ENCODE assay signal across 20 cellular contexts in genomic region chr7:121038717-121039509, GRCh38. TPM values are rescaled to one million over a fixed set of nuclear protein-coding genes. Genes with fewer than 3 reads are reported as not detected.
DNase-seq lines count a peak whose midpoint lies in the region; ATAC-seq, FAIRE-seq and TF ChIP-seq lines count a peak whose summit lies in the region.
"Had no signal": no experiment of that assay in that cellular context is flagged by ENCODE, and none has a peak within 500 bp of the region (broad histone marks: within the 10 kb centered on the region; RNA-seq: fewer than 3 reads in every experiment).

No MANE protein-coding gene starts in this region.

- H3K79me2 ChIP-seq in K562 (ENCODE audit: control insufficient read depth, insufficient read depth, low read length), result peaks cover 99% of the 10 kb centered on the region

- H3K27me3 Mint-ChIP-seq in nephron progenitor cell (ENCODE audit: low read depth, poor library complexity), result no peaks in the 10 kb centered on the region

- FAIRE-seq in GM12892 (lab: Jason Lieb, UNC), result peak; percentile 57
- FAIRE-seq in K562 (lab: Jason Lieb, UNC), result peak; percentile 92

- TSS peak; percentile 5 for BruUV-seq in K562 (replicated peaks; lab: Mats Ljungman, UMichigan)

- peaks cover 20% of the 10 kb centered on the region for H3K9me3 Mint-ChIP-seq in nephron progenitor cell

- peak overlapping the region in 1 of 2 experiments; percentile 71; a peak in 2 of 4 replicates for H3K9ac ChIP-seq in K562 (ENCODE audit: insufficient read depth in 1 of 2, low read depth in 2 of 2, low read length in 2 of 2)

- DNase-seq in GM12892 (ENCODE audit: insufficient read length) (no peak), OCI-M1 (lab: John Stamatoyannopoulos, UW) (peak; percentile 90), K562 (ENCODE audit: extremely low read depth in 1 of 4, low spot score in 3 of 4) (peak; percentile 74 to 97 (median 83)), nephron progenitor cell (no peak), SIG-M5 (lab: John Stamatoyannopoulos, UW) (no peak), transverse colon (no peak)
- DNase-seq: Caco-2; CD4-positive, CD25-positive, alpha-beta regulatory T cell; DMS 273 treated with DMSO at 0.1 percent for 48 hours; DMS79 treated with DMSO at 0.1 percent for 48 hours; H7; Kasumi-1; NCI-H1694; NCI-H2081 treated with DMSO at 0.1 percent for 48 hours; NCI-H446; NCI-H526 treated with DMSO at 0.1 percent for 48 hours had no signal

- TF ChIP-seq EP300 in K562 (IDR thresholded peaks at IDR 0.05; ENCODE audit: low read length) (peak; percentile 100), transverse colon (IDR thresholded peaks at IDR 0.05; ENCODE audit: low read depth) (no peak)

- H3K27me3 ChIP-seq in K562 (ENCODE audit: control insufficient read depth in 2 of 2, insufficient read depth in 2 of 2, low read length in 2 of 2) (no peaks in the 10 kb centered on the region), transverse colon (no peaks in the 10 kb centered on the region)

- H3K9me1 ChIP-seq in K562 (ENCODE audit: control insufficient read depth, insufficient read depth, low read length), result no peaks in the 10 kb centered on the region

- intact Hi-C loops in K562 (cut with micrococcal nuclease), result loop anchor here (1.0 kb wide), 2 partner anchors 45 to 48 kb away; no protein-coding TSS in a partner anchor
- intact Hi-C loops in transverse colon (cut with DNase I; ENCODE audit: low total_unique reads), result no loop called here

- H2AFZ ChIP-seq in K562 (ENCODE audit: low read depth, low read length), result no peak overlapping the region; the same call in 1 of the 2 replicates

- H3K9me3 ChIP-seq in K562 (replicated peaks; ENCODE audit: control insufficient read depth, insufficient read depth, low read depth, low read length), result no peaks in the 10 kb centered on the region
- no peaks in the 10 kb centered on the region for H3K9me3 ChIP-seq in transverse colon
- H3K9me3 ChIP-seq: Caco-2 had no signal

- H3K36me3 Mint-ChIP-seq in nephron progenitor cell (ENCODE audit: low read depth), result peaks cover 15% of the 10 kb centered on the region
- H3K36me3 Mint-ChIP-seq: CD4-positive, CD25-positive, alpha-beta regulatory T cell had no signal

- H4K20me1 ChIP-seq in K562 (replicated peaks; ENCODE audit: control insufficient read depth, insufficient read depth, low read length), result no peaks in the 10 kb centered on the region

- POLR2A ChIA-PET in K562 (lab: Yijun Ruan, JAX), result interaction anchor here (0.6 to 2.9 kb wide), 19 partner anchors 10 to 365 kb away, joined by 3 to 21 read pairs (median 5); partner anchors contain the start of genes CPED1 and ING3

- CTCF ChIA-PET in K562 (lab: Yijun Ruan, JAX; ENCODE audit: low intra/inter-chr PET ratio), result no interaction called here

- H3K4me1 Mint-ChIP-seq in nephron progenitor cell, result peaks cover 15% of the 10 kb centered on the region
- H3K4me1 Mint-ChIP-seq: CD4-positive, CD25-positive, alpha-beta regulatory T cell; IgD-negative memory B cell had no signal

- ATAC-seq in K562 (peak; percentile 78), GM21576 (IDR thresholded peaks at IDR 0.05; ENCODE audit: unreplicated experiment) (no peak), GM21526 (IDR thresholded peaks at IDR 0.05; ENCODE audit: low FRiP score, unreplicated experiment) (no peak)

- in situ Hi-C loops in K562 (cut with MboI), result no loop called here
- in situ Hi-C loops in transverse colon (cut with MboI; ENCODE audit: low pct_ligation_motif_present in 1 of 4, low pct_unique_long_range_greater_than_20kb in 1 of 4, low sequenced_read_pairs in 3 of 4), result no loop called here

- WGBS in K562 (ENCODE audit: insufficient coverage, low coverage, missing lambda C conversion rate), result 2% methylated on average over 7 of the region's 7 CpGs
- 69 to 72% methylated on average over 7 of the region's 7 CpGs for WGBS in transverse colon (ENCODE audit: low coverage in 1 of 2), 2 donors

- H3K27ac Mint-ChIP-seq in nephron progenitor cell, result peak overlapping the region; percentile 80
- H3K27ac Mint-ChIP-seq: CD4-positive, CD25-positive, alpha-beta regulatory T cell; IgD-negative memory B cell had no signal

- H3K4me1 ChIP-seq in K562 (replicated peaks in 1 of 2; ENCODE audit: control insufficient read depth in 2 of 2, insufficient read depth in 2 of 2, low read length in 2 of 2), result peaks cover 14 to 55% of the 10 kb centered on the region in 2 experiments
- no peaks in the 10 kb centered on the region for H3K4me1 ChIP-seq in transverse colon
- H3K4me1 ChIP-seq: Caco-2 had no signal

- TF ChIP-seq POLR2A in GM12892 (IDR thresholded peaks at IDR 0.05; ENCODE audit: low read depth, low read length) (no peak), K562 (conservative IDR thresholded peaks at IDR 0.05) (no peak), transverse colon (IDR thresholded peaks at IDR 0.05) (no peak)

- peak overlapping the region; percentile 1; the same call in 1 of the 2 replicates for H3K4me3 ChIP-seq in K562
- H3K4me3 ChIP-seq in transverse colon, result no peak overlapping the region

- TF ChIP-seq RAD21 in K562 (CRISPR knock-in tag; conservative IDR thresholded peaks at IDR 0.05 in 1 of 2, IDR thresholded peaks at IDR 0.05 in 1 of 2), result peak; percentile 34 to 35; a peak in 3 of 4 replicates

- TF ChIP-seq CTCF in K562 (IDR thresholded peaks at IDR 0.05 in 2 of 3, conservative IDR thresholded peaks at IDR 0.05 in 1 of 3; ENCODE audit: insufficient read depth in 2 of 3, low read depth in 1 of 3, low read length in 3 of 3), result no peak
- no peak for TF ChIP-seq CTCF in nephron progenitor cell (IDR thresholded peaks at IDR 0.05)
- no peak for TF ChIP-seq CTCF in transverse colon (IDR thresholded peaks at IDR 0.05)

- H3K4me3 Mint-ChIP-seq in nephron progenitor cell, result no peak overlapping the region
- H3K4me3 Mint-ChIP-seq: CD4-positive, CD25-positive, alpha-beta regulatory T cell; IgD-negative memory B cell had no signal

- H3K4me2 ChIP-seq in K562 (ENCODE audit: insufficient read depth, low read length), result peak overlapping the region; percentile 72

- peaks cover 46% of the 10 kb centered on the region for H3K36me3 ChIP-seq in K562 (ENCODE audit: control insufficient read depth, insufficient read depth, low read length)
- no peaks in the 10 kb centered on the region for H3K36me3 ChIP-seq in transverse colon

- H3K27ac ChIP-seq in K562 (ENCODE audit: extremely low read depth, low read depth, low read length) (peak overlapping the region; percentile 88), transverse colon (no peak overlapping the region)

TF ChIP-seq in K562, 482 proteins besides CTCF, POLR2A, EP300 and RAD21 (continues in another document):
- TF ChIP-seq CHD2 (IDR thresholded peaks at IDR 0.05; ENCODE audit: low read depth, low read length) (no peak), NRF1 (conservative IDR thresholded peaks at IDR 0.05 in 1 of 2, IDR thresholded peaks at IDR 0.05 in 1 of 2) (peak in 1 of 2 experiments; percentile 3; a peak in 1 of 4 replicates), ZNF79 (CRISPR knock-in tag; IDR thresholded peaks at IDR 0.05; ENCODE audit: low read depth) (peak; percentile 77), BRD4 (IDR thresholded peaks at IDR 0.05) (no peak), MITF (IDR thresholded peaks at IDR 0.05) (peak; percentile 99), ZNF395 (CRISPR knock-in tag; IDR thresholded peaks at IDR 0.05) (peak; percentile 94), ZNF668 (CRISPR knock-in tag; IDR thresholded peaks at IDR 0.05) (peak; percentile 74; the same call in 1 of the 2 replicates), SRSF3 (IDR thresholded peaks at IDR 0.05; ENCODE audit: insufficient read depth, low read length) (no peak), ZNF174 (CRISPR knock-in tag; IDR thresholded peaks at IDR 0.05) (0 out of 2 replicates have a peak, but pooled peaks have one; percentile 44)

RNA-seq across cellular contexts. Expression of gene CPED1, which starts 50.4 kb away (rescaled TPM):
- polyA plus RNA-seq in GM12892 (2012; ENCODE audit: missing spikeins), result 0.53 TPM
- total RNA-seq in K562 (2011; cell fraction: chromatin; rRNA removed; ENCODE audit: low replicate concordance), result 894 and 1,629 TPM in 2 replicates
- 336 and 368 TPM in 2 replicates for total RNA-seq in K562 (2011; cell fraction: nucleolus; rRNA removed)
- total RNA-seq in K562 (2011; cell fraction: nucleoplasm; rRNA removed), result 603 and 625 TPM in 2 replicates
- 228 and 247 TPM in 2 replicates for total RNA-seq in K562 (2014; rRNA removed)
- total RNA-seq in K562 (2014; rRNA removed; fragmentation: Illumina TruSeq; extraction: Trizol), result 393 and 413 TPM in 2 replicates
- total RNA-seq in K562 (2015; rRNA removed; fragmentation: Illumina TruSeq; extraction: Trizol), result 254 and 267 TPM in 2 replicates
- 290 and 301 TPM in 2 replicates for total RNA-seq in K562 (2021)
- polyA plus RNA-seq in K562 (2011; rRNA removed), result 205 and 316 TPM in 2 replicates
- 91.5 and 147 TPM in 2 replicates for polyA plus RNA-seq in K562 (2011; cell fraction: cytosol; rRNA removed)
- polyA plus RNA-seq in K562 (2011; cell fraction: nucleus; rRNA removed), result 211 and 239 TPM in 2 replicates
- 152 and 202 TPM in 2 replicates for polyA plus RNA-seq in K562 (2012)
- 288 and 329 TPM in 2 replicates for polyA plus RNA-seq in K562 (2014; fragmentation: Illumina TruSeq; extraction: Trizol)
- 100 to 1,000 TPM; 221 to 292 TPM for polyA plus RNA-seq in K562 (2014; fragmentation: Nextera tagmentation; extraction: Ambion mirVana)
- 195 and 210 TPM in 2 replicates for polyA plus RNA-seq in K562 (2014; rRNA removed)
- polyA minus RNA-seq in K562 (2011; rRNA and poly(A)+ RNA removed), result 717 and 810 TPM in 2 replicates
- 96.8 and 138 TPM in 2 replicates for polyA minus RNA-seq in K562 (2011; cell fraction: cytosol; rRNA and poly(A)+ RNA removed)
- 704 and 866 TPM in 2 replicates for polyA minus RNA-seq in K562 (2011; cell fraction: nucleus; rRNA and poly(A)+ RNA removed)
- 10 to 100 TPM in 3 of 4 donors, 1 to 10 TPM in 1; 4.4 to 20.2 (median 14.0) TPM for total RNA-seq in transverse colon
- total RNA-seq: H7, MCF 10A had no signal

Comparison
In these comparisons a context has a peak if more than half of its experiments do, and no peak if none do; other contexts are left out.
1. DNase-seq: peak in OCI-M1 (single experiment) and K562 (4 of 4); none in GM12892 (single experiment), nephron progenitor cell (single experiment), SIG-M5 (single experiment) and transverse colon (single experiment).
2. RNA of gene CPED1, which starts 50.4 kb away (total RNA-seq): 228 to 1,629 TPM in K562; 4.4 to 20.2 TPM in transverse colon; every median in the first group is over 10 times any median in the second.